ENCODE assay signal across 26 cellular contexts in the genomic region with DNA sequence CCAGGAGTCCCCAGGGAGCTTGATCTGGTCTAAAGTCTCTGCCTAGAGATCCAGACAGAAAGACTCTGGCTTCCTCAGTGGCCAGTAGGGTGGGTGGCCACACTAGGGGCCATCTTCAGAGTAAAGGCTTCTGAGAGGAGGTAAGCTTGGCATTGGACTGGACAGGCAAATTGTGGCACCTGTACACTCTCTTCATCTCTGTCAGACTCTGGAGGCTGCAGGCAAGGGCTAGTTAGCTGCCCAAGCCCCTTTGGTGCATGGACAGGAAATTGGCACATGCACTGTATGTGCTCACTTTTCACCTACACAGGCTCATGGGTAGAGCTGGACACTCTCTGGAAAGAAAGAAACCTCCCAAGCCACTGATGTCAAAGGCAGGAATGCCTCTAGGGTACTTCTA.
DNase-seq lines count a peak whose midpoint lies in the region; ATAC-seq and TF ChIP-seq lines count a peak whose summit lies in the region.
"Had no signal": no experiment of that assay in that cellular context is flagged by ENCODE, and none has a peak within 500 bp of the region (broad histone marks: within the 10 kb centered on the region; RNA-seq: fewer than 3 reads in every experiment).

No MANE protein-coding gene starts in this region.

- H3K27me3 ChIP-seq in endodermal cell (ENCODE audit: control insufficient read depth, insufficient read depth, low read length, poor library complexity, severe bottlenecking) = no peaks in the 10 kb centered on the region
- H3K27me3 ChIP-seq in lung (ENCODE audit: control insufficient read depth, insufficient read depth) = no peaks in the 10 kb centered on the region
- H3K27me3 ChIP-seq in stomach = peaks cover 0 to 9% (median 0%) of the 10 kb centered on the region in 3 donors
- H3K27me3 ChIP-seq: BE2C had no signal

- CTCF ChIA-PET in HEK293T (lab: Yijun Ruan, JAX) = interaction anchor here (0.9 kb wide), 1 partner anchor 8 kb away, joined by 3 read pairs; no protein-coding TSS in a partner anchor

- H3K9me3 ChIP-seq in endodermal cell (ENCODE audit: control insufficient read depth, low read length) = no peaks in the 10 kb centered on the region
- H3K9me3 ChIP-seq in lung (ENCODE audit: control insufficient read depth in 2 of 2, insufficient read depth in 1 of 2, low read length in 1 of 2) = peaks cover 0 to 2% of the 10 kb centered on the region in 2 donors
- peaks cover 0 to 7% (median 0%) of the 10 kb centered on the region in 4 donors for H3K9me3 ChIP-seq in stomach
- H3K9me3 ChIP-seq: BE2C, BLaER1 had no signal

- H3K4me1 ChIP-seq in endodermal cell (ENCODE audit: control insufficient read depth, insufficient read depth, low read length) (no peaks in the 10 kb centered on the region), lung (ENCODE audit: control insufficient read depth in 2 of 2, insufficient read depth in 2 of 2, low read length in 2 of 2) (peaks cover 0 to 7% of the 10 kb centered on the region in 2 donors), stomach (peaks cover 0 to 23% (median 11%) of the 10 kb centered on the region in 4 donors)

- H3K36me3 ChIP-seq in endodermal cell (ENCODE audit: control insufficient read depth, insufficient read depth, low read length) (no peaks in the 10 kb centered on the region), lung (ENCODE audit: control insufficient read depth in 2 of 2, insufficient read depth in 2 of 2, low read length in 2 of 2) (no peaks in the 10 kb centered on the region), stomach (no peaks in the 10 kb centered on the region)
- H3K36me3 ChIP-seq: BE2C, BLaER1 had no signal

- no peak overlapping the region for H3K4me3 Mint-ChIP-seq in endodermal cell
- H3K4me3 Mint-ChIP-seq in osteocyte (ENCODE audit: unreplicated experiment) = no peak overlapping the region
- H3K4me3 Mint-ChIP-seq: CD14-positive monocyte; CD4-positive, alpha-beta memory T cell; CD4-positive, CD25-positive, alpha-beta regulatory T cell; CD8-positive, alpha-beta memory T cell had no signal

- H3K4me3 ChIP-seq in endodermal cell (ENCODE audit: low read length) (no peak overlapping the region), lung (no peak overlapping the region), stomach (no peak overlapping the region)
- H3K4me3 ChIP-seq: BLaER1, GM12878 had no signal

- intact Hi-C loops in stomach (cut with DNase I; ENCODE audit: low total_unique reads) = no loop called here

- POLR2A ChIA-PET in HEK293T (lab: Yijun Ruan, JAX) = no interaction called here

- no peaks in the 10 kb centered on the region for H3K4me1 Mint-ChIP-seq in endodermal cell
- peaks cover 9% of the 10 kb centered on the region for H3K4me1 Mint-ChIP-seq in osteocyte (ENCODE audit: unreplicated experiment)
- H3K4me1 Mint-ChIP-seq: CD4-positive, alpha-beta memory T cell; CD4-positive, CD25-positive, alpha-beta regulatory T cell; CD8-positive, alpha-beta memory T cell had no signal

- DNase-seq in HEK293T (ENCODE audit: extremely low spot score) (peak; percentile 0), endodermal cell (peak; percentile 13), lung (ENCODE audit: low spot score) (peak; percentile 20), osteocyte (ENCODE audit: extremely low spot score, unreplicated experiment) (peak; percentile 53), stomach (no peak), NCI-H446 (lab: John Stamatoyannopoulos, UW) (no peak), NCI-H524 (lab: John Stamatoyannopoulos, UW) (no peak)
- no peak for DNase-seq in activated naive CD4-positive, alpha-beta T cell (lab: John Stamatoyannopoulos, UW)
- DNase-seq: 8988T; ACHN; BE2C; C1 segment of cervical spinal cord; CD4-positive, alpha-beta memory T cell; CD4-positive, CD25-positive, alpha-beta regulatory T cell; CD8-positive, alpha-beta memory T cell; COR-L47; DMS 273 treated with DMSO at 0.1 percent for 48 hours; DMS153; DMS53; DMS79; DND-41; EL; GDM1 had no signal

- H3K27me3 Mint-ChIP-seq in endodermal cell (ENCODE audit: insufficient read depth) (no peaks in the 10 kb centered on the region), osteocyte (ENCODE audit: unreplicated experiment) (no peaks in the 10 kb centered on the region)
- H3K27me3 Mint-ChIP-seq: CD4-positive, alpha-beta memory T cell; CD8-positive, alpha-beta memory T cell had no signal

- no peak for TF ChIP-seq EP300 in stomach (IDR thresholded peaks at IDR 0.05)

- H3K9ac ChIP-seq in endodermal cell (ENCODE audit: extremely low read depth, low read length, poor library complexity, severe bottlenecking) = no peak overlapping the region
- H3K9ac ChIP-seq: BLaER1 had no signal

- no peak for TF ChIP-seq POLR2A in stomach (IDR thresholded peaks at IDR 0.05)

- H3K27ac ChIP-seq in endodermal cell (ENCODE audit: low read depth, low read length) (no peak overlapping the region), lung (ENCODE audit: low read depth in 1 of 2, low read length in 1 of 2) (no peak overlapping the region), stomach (no peak overlapping the region)
- H3K27ac ChIP-seq: BLaER1 had no signal

- H3K27ac Mint-ChIP-seq in endodermal cell (no peak overlapping the region), osteocyte (ENCODE audit: unreplicated experiment) (no peak overlapping the region)
- H3K27ac Mint-ChIP-seq: CD4-positive, alpha-beta memory T cell; CD4-positive, CD25-positive, alpha-beta regulatory T cell; CD8-positive, alpha-beta memory T cell had no signal

- H3K9me3 Mint-ChIP-seq in endodermal cell (peaks cover 30% of the 10 kb centered on the region), osteocyte (ENCODE audit: unreplicated experiment) (no peaks in the 10 kb centered on the region)
- H3K9me3 Mint-ChIP-seq: CD4-positive, alpha-beta memory T cell had no signal

- no peaks in the 10 kb centered on the region for H3K36me3 Mint-ChIP-seq in endodermal cell (ENCODE audit: low read depth)
- peaks cover 2% of the 10 kb centered on the region for H3K36me3 Mint-ChIP-seq in osteocyte (ENCODE audit: unreplicated experiment)
- H3K36me3 Mint-ChIP-seq: CD14-positive monocyte; CD4-positive, alpha-beta memory T cell; CD4-positive, CD25-positive, alpha-beta regulatory T cell; CD8-positive, alpha-beta memory T cell had no signal

- ATAC-seq in lung (ENCODE audit: insufficient read depth, low FRiP score) = no peak
- ATAC-seq: GM12878 had no signal

- TF ChIP-seq CTCF in endodermal cell (conservative IDR thresholded peaks at IDR 0.05) (no peak), lung (IDR thresholded peaks at IDR 0.05; ENCODE audit: control extremely low read depth, extremely low read depth) (no peak), osteocyte (IDR thresholded peaks at IDR 0.05) (no peak), stomach (IDR thresholded peaks at IDR 0.05) (no peak)

TF ChIP-seq in HEK293T, 16 proteins besides CTCF, POLR2A, EP300 and RAD21:
- no peak for TF ChIP-seq LEF1 (IDR thresholded peaks at IDR 0.05; ENCODE audit: borderline replicate concordance)
- TF ChIP-seq SUZ12 (IDR thresholded peaks at IDR 0.05) = no peak
- TF ChIP-seq BHLHE40 (IDR thresholded peaks at IDR 0.05; ENCODE audit: borderline replicate concordance) = no peak

Comparison
In these comparisons a context has a peak if more than half of its experiments do, and no peak if none do; other contexts are left out.
1. DNase-seq: peak in HEK293T (single experiment), endodermal cell (single experiment), lung (single experiment) and osteocyte (single experiment); none in stomach (single experiment), activated naive CD4-positive, alpha-beta T cell (0 of 4), NCI-H446 (0 of 2) and NCI-H524 (0 of 2).